26 cellular contexts compared by ENCODE assay signal in the genomic region with DNA sequence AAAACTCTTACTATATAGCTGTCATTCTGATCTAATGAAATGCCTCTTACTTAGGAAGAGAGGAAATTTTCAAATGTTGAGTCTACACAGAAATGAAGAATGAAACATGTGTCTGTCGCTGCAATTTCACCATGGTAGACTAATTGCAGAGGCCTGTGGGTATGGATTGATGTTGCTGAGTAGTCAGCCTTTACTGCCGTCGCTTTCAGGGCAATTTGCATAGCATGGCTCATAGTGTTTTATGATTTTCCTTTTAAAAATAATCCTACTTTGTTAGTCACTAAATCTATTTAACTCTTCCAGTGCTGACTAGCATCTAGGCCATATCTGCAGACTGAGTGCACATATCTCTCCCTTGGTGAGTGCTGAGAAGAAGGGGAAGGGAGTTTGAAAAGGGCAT.
DNase-seq lines count a peak whose midpoint lies in the region; ATAC-seq and TF ChIP-seq lines count a peak whose summit lies in the region.
"Had no signal": no experiment of that assay in that cellular context is flagged by ENCODE, and none has a peak within 500 bp of the region (broad histone marks: within the 10 kb centered on the region; RNA-seq: fewer than 3 reads in every experiment).

No MANE protein-coding gene starts in this region.

- H3K4me3 ChIP-seq in AG09309 (ENCODE audit: control insufficient read depth, low read depth, low read length): no peak overlapping the region
- H3K4me3 ChIP-seq: BLaER1 treated with 17β-estradiol and CSF1 and Interleukin-3, amounts not matched to agents 10 nM and 100 nM; HAP-1 had no signal

- no peaks in the 10 kb centered on the region for H3K27me3 ChIP-seq in foreskin keratinocyte
- H3K27me3 ChIP-seq: BLaER1 treated with 17β-estradiol and CSF1 and Interleukin-3, amounts not matched to agents 10 nM and 100 nM had no signal

- peaks cover 6% of the 10 kb centered on the region for H3K4me1 ChIP-seq in foreskin keratinocyte
- H3K4me1 ChIP-seq: HAP-1 had no signal

- peak; percentile 18 for DNase-seq in AG09309 (ENCODE audit: low read depth)
- DNase-seq in GM04504 (ENCODE audit: low read depth): peak; percentile 47
- peak; percentile 71 for DNase-seq in NCI-H526 treated with DMSO at 0.1 percent for 48 hours (lab: John Stamatoyannopoulos, UW)
- peak in 1 of 2 donors; percentile 56 for DNase-seq in foreskin keratinocyte
- no peak for DNase-seq in activated CD4-positive, alpha-beta T cell treated with anti-CD3 and anti-CD28 coated beads for 4 hours
- DNase-seq: 8988T; ACHN; AML-193; CD4-positive, alpha-beta T cell; GF-D8; GOT3; Karpas-422; NCI-H1092 treated with DMSO at 0.1 percent for 48 hours; NCI-H1436 treated with DMSO at 0.1 percent for 48 hours; NCI-H187 treated with DMSO at 0.1 percent for 48 hours; NCI-H2107; NCI-H524; SHP77 treated with DMSO at 0.1 percent for 48 hours; T-helper 1 cell had no signal

- H3K27ac ChIP-seq in foreskin keratinocyte: no peak overlapping the region
- H3K27ac ChIP-seq: BLaER1 treated with 17β-estradiol and CSF1 and Interleukin-3, amounts not matched to agents 10 nM and 100 nM; HL-60 had no signal

- TF ChIP-seq CTCF in AG09309 (IDR thresholded peaks at IDR 0.05; ENCODE audit: control insufficient read depth, insufficient read depth, low read depth, low read length, missing control alignments) (no peak), foreskin keratinocyte (conservative IDR thresholded peaks at IDR 0.05) (no peak)

- peak; percentile 88 for ATAC-seq in foreskin keratinocyte
- no peak for ATAC-seq in GM19035 (IDR thresholded peaks at IDR 0.05; ENCODE audit: unreplicated experiment)
- no peak for ATAC-seq in HG03196 (IDR thresholded peaks at IDR 0.05; ENCODE audit: unreplicated experiment)
- ATAC-seq in HG02798 (IDR thresholded peaks at IDR 0.05; ENCODE audit: poor library complexity, unreplicated experiment): no peak
- ATAC-seq: Panc1 had no signal

Comparison
In these comparisons a context has a peak if more than half of its experiments do, and no peak if none do; other contexts are left out.
1. DNase-seq: peak in AG09309 (single experiment), GM04504 (single experiment) and NCI-H526 treated with DMSO at 0.1 percent for 48 hours (single experiment); none in activated CD4-positive, alpha-beta T cell treated with anti-CD3 and anti-CD28 coated beads for 4 hours (0 of 2).